ENCODE assay signal across 27 cellular contexts in genomic region chr2:64493788-64494187, GRCh38. TPM values are rescaled to one million over a fixed set of nuclear protein-coding genes. Genes with fewer than 3 reads are reported as not detected.
DNase-seq lines count a peak whose midpoint lies in the region; ATAC-seq and TF ChIP-seq lines count a peak whose summit lies in the region.
"Had no signal": no experiment of that assay in that cellular context is flagged by ENCODE, and none has a peak within 500 bp of the region (broad histone marks: within the 10 kb centered on the region; RNA-seq: fewer than 3 reads in every experiment).

No MANE protein-coding gene starts in this region.

- H3K4me3 ChIP-seq in IMR-90 (ENCODE audit: insufficient read depth, low read depth, low read length), result no peak overlapping the region
- H3K4me3 ChIP-seq in CD4-positive, alpha-beta memory T cell (ENCODE audit: low read length in 2 of 2), result no peak overlapping the region
- H3K4me3 ChIP-seq in uterus, result no peak overlapping the region
- H3K4me3 ChIP-seq: BLaER1, pancreas, skin epidermis, transverse colon had no signal

- no peak overlapping the region for H2BK5ac ChIP-seq in IMR-90 (ENCODE audit: low read depth, low read length, poor library complexity, severe bottlenecking)

- H2AFZ ChIP-seq in IMR-90 (replicated peaks; ENCODE audit: low read length, poor library complexity), result no peak overlapping the region

- no peak overlapping the region for H3K14ac ChIP-seq in IMR-90 (replicated peaks; ENCODE audit: low read depth, low read length)

- H2BK20ac ChIP-seq in IMR-90 (ENCODE audit: low read depth, low read length), result no peak overlapping the region

- no peak overlapping the region for H3K27ac ChIP-seq in IMR-90 (ENCODE audit: insufficient read depth, low read length)
- no peak overlapping the region for H3K27ac ChIP-seq in CD4-positive, alpha-beta memory T cell (ENCODE audit: low read depth, low read length)
- H3K27ac ChIP-seq in uterus, result no peak overlapping the region
- H3K27ac ChIP-seq: BLaER1, pancreas, skin epidermis, transverse colon had no signal

- no peaks in the 10 kb centered on the region for H3K36me3 Mint-ChIP-seq in WTC11
- H3K36me3 Mint-ChIP-seq in CD4-positive, alpha-beta memory T cell, result no peaks in the 10 kb centered on the region
- H3K36me3 Mint-ChIP-seq: memory B cell; stimulated activated memory B cell treated with anti-CD40 and anti-IgM and Interleukin-4, amounts not matched to agents 10 μg/mL and 1 μg/mL and 100 μg/mL, for 72 hours had no signal

- H3K56ac ChIP-seq in IMR-90 (ENCODE audit: extremely low read depth, insufficient read depth, low read length), result no peak overlapping the region

- no CpG with 5 or more reads among the region's 4 CpGs for WGBS in IMR-90 (ENCODE audit: extremely low coverage in 2 of 2, insufficient read length in 1 of 2), 2 experiments

- no peak overlapping the region for H2AK5ac ChIP-seq in IMR-90 (ENCODE audit: low read depth, low read length)

- H4K8ac ChIP-seq in IMR-90 (ENCODE audit: low read depth in 2 of 2, low read length in 2 of 2), result no peak overlapping the region

- in situ Hi-C loops in IMR-90 (cut with MboI; ENCODE audit: low sequenced_read_pairs), result no loop called here

- no peaks in the 10 kb centered on the region for H3K9me3 Mint-ChIP-seq in WTC11
- no peaks in the 10 kb centered on the region for H3K9me3 Mint-ChIP-seq in CD4-positive, alpha-beta memory T cell
- H3K9me3 Mint-ChIP-seq: activated B cell treated with CpG ODN at 0.5 μM for 24 hours; activated T-cell treated with anti-CD3 and anti-CD28 coated beads, Interleukin-2, amount 50 U/mL, for 4 hours; effector memory CD8-positive, alpha-beta T cell; memory B cell; stimulated activated memory B cell treated with anti-CD40 and anti-IgM and Interleukin-4, amounts not matched to agents 10 μg/mL and 1 μg/mL and 100 μg/mL, for 72 hours had no signal

- DNase-seq in COR-L47 (lab: John Stamatoyannopoulos, UW) (peak; percentile 26), IMR-90 (no peak), NCI-H748 (lab: John Stamatoyannopoulos, UW; ENCODE audit: unreplicated experiment) (peak; percentile 54), WTC11 (ENCODE audit: low spot score) (no peak), GM10266 (ENCODE audit: extremely low spot score) (no peak), uterus (no peak)
- no peak for DNase-seq in CD4-positive, alpha-beta memory T cell
- DNase-seq: activated B cell treated with CpG ODN at 0.5 μM for 24 hours; activated CD4-positive, alpha-beta T cell treated with anti-CD3 and anti-CD28 coated beads, Interleukin-2, amount 50 U/mL, for 1 hour; activated T-cell treated with anti-CD3 and anti-CD28 coated beads, Interleukin-2, amount 50 U/mL, for 4 hours; caudate nucleus; cortex of kidney; effector memory CD8-positive, alpha-beta T cell; erythroblast; KBM-7; NCI-H524 treated with DMSO at 0.1 percent for 48 hours; pancreas; retina; SIG-M5; T1000; transverse colon had no signal

- H2BK15ac ChIP-seq in IMR-90 (ENCODE audit: low read depth, low read length), result no peak overlapping the region

- CTCF ChIA-PET in IMR-90 (lab: Yijun Ruan, JAX) (no interaction called here), WTC11 (lab: Charles Lee) (interaction anchor here (1.1 to 1.5 kb wide), 3 partner anchors 29 to 166 kb away, joined by 3 to 7 read pairs (median 4); no protein-coding TSS in a partner anchor)
- CTCF ChIA-PET in CD4-positive, alpha-beta memory T cell (lab: Charles Lee; ENCODE audit: partially characterized antibody), result interaction anchor here (1.0 to 1.8 kb wide), 3 partner anchors 9 to 444 kb away, joined by 4 to 6 read pairs (median 4); no protein-coding TSS in a partner anchor

- H3K9me3 ChIP-seq in IMR-90 (ENCODE audit: control insufficient read depth, insufficient read depth, low read length) (no peaks in the 10 kb centered on the region), uterus (no peaks in the 10 kb centered on the region)
- no peaks in the 10 kb centered on the region for H3K9me3 ChIP-seq in CD4-positive, alpha-beta memory T cell (ENCODE audit: control insufficient read depth in 1 of 2, low read length in 2 of 2)
- H3K9me3 ChIP-seq: BLaER1, pancreas, transverse colon had no signal

- dilution Hi-C loops in IMR-90 (cut with HindIII; ENCODE audit: low sequenced_read_pairs, unreplicated experiment), result no loop called here

- POLR2A ChIA-PET in IMR-90 (lab: Charles Lee; ENCODE audit: unreplicated experiment), result no interaction called here
- POLR2A ChIA-PET in WTC11 (lab: Charles Lee), result no interaction called here
- POLR2A ChIA-PET in CD4-positive, alpha-beta memory T cell (lab: Charles Lee; ENCODE audit: partially characterized antibody), result no interaction called here

- no peak overlapping the region for H4K5ac ChIP-seq in IMR-90 (ENCODE audit: low read depth, low read length)

- H3K4me1 Mint-ChIP-seq in WTC11, result peaks cover 35% of the 10 kb centered on the region
- H3K4me1 Mint-ChIP-seq in CD4-positive, alpha-beta memory T cell, result peaks cover 3 to 13% (median 8%) of the 10 kb centered on the region in 4 donors
- H3K4me1 Mint-ChIP-seq: activated B cell treated with CpG ODN at 0.5 μM for 24 hours; memory B cell; stimulated activated memory B cell treated with anti-CD40 and anti-IgM and Interleukin-4, amounts not matched to agents 10 μg/mL and 1 μg/mL and 100 μg/mL, for 72 hours had no signal

- H3K4ac ChIP-seq in IMR-90 (ENCODE audit: low read depth, low read length), result no peak overlapping the region

- H3K4me2 ChIP-seq in IMR-90 (ENCODE audit: low read depth, low read length), result no peak overlapping the region
- H3K4me2 ChIP-seq: BLaER1 had no signal

- H3K9ac ChIP-seq in IMR-90 (ENCODE audit: low read depth, low read length), result no peak overlapping the region
- H3K9ac ChIP-seq: BLaER1 had no signal

- no peak overlapping the region for H4K91ac ChIP-seq in IMR-90 (ENCODE audit: insufficient read depth, low read depth, low read length)

- no peaks in the 10 kb centered on the region for H3K27me3 Mint-ChIP-seq in WTC11 (ENCODE audit: low read depth)
- H3K27me3 Mint-ChIP-seq in CD4-positive, alpha-beta memory T cell, result peaks cover 1 to 3% of the 10 kb centered on the region in 2 donors

- no peaks in the 10 kb centered on the region for H3K9me1 ChIP-seq in IMR-90 (ENCODE audit: insufficient read depth, low read length)

- TF ChIP-seq POLR2A in IMR-90 (IDR thresholded peaks at IDR 0.05; ENCODE audit: low read depth, low read length), result no peak
- no peak for TF ChIP-seq POLR2A in uterus (IDR thresholded peaks at IDR 0.05)

- no peak overlapping the region for H2AK9ac ChIP-seq in IMR-90 (replicated peaks; ENCODE audit: low read depth, low read length, poor library complexity)

- H3K23ac ChIP-seq in IMR-90 (ENCODE audit: low read depth, low read length), result no peak overlapping the region

- TF ChIP-seq CTCF in IMR-90 (conservative IDR thresholded peaks at IDR 0.05; ENCODE audit: low read depth, low read length) (no peak), WTC11 (IDR thresholded peaks at IDR 0.05) (no peak), GM10266 (IDR thresholded peaks at IDR 0.05; ENCODE audit: control insufficient read depth, insufficient read depth, low read depth, missing control alignments) (no peak), uterus (IDR thresholded peaks at IDR 0.05) (no peak)

- H3K27me3 ChIP-seq in IMR-90 (ENCODE audit: control insufficient read depth, insufficient read depth, low read length) (peaks cover 46% of the 10 kb centered on the region), uterus (no peaks in the 10 kb centered on the region)
- no peaks in the 10 kb centered on the region for H3K27me3 ChIP-seq in CD4-positive, alpha-beta memory T cell (ENCODE audit: insufficient read depth, low read length)
- H3K27me3 ChIP-seq: BLaER1, transverse colon had no signal

- ATAC-seq in IMR-90 (ENCODE audit: low read depth) (no peak), WTC11 (peak; percentile 35; the same call in 1 of the 2 replicates), HG02885 (IDR thresholded peaks at IDR 0.05; ENCODE audit: poor library complexity, unreplicated experiment) (no peak)
- ATAC-seq: activated T-cell treated with anti-CD3 and anti-CD28 coated beads, Interleukin-2, amount 50 U/mL, for 4 hours; effector memory CD8-positive, alpha-beta T cell; left lobe of liver; pancreas; stimulated activated memory B cell treated with anti-CD40 and anti-IgM and Interleukin-4, amounts not matched to agents 10 μg/mL and 1 μg/mL and 100 μg/mL, for 72 hours had no signal

- H3K4me1 ChIP-seq in IMR-90 (ENCODE audit: control insufficient read depth, insufficient read depth, low read length) (peaks cover 2% of the 10 kb centered on the region; the same call in 1 of the 2 replicates), uterus (no peaks in the 10 kb centered on the region)
- H3K4me1 ChIP-seq in CD4-positive, alpha-beta memory T cell (ENCODE audit: insufficient read depth, low read length), result peaks cover 8% of the 10 kb centered on the region
- H3K4me1 ChIP-seq: pancreas, transverse colon had no signal

- H2BK120ac ChIP-seq in IMR-90 (ENCODE audit: low read depth, low read length), result no peak overlapping the region

- H3K79me1 ChIP-seq in IMR-90 (ENCODE audit: low read depth in 1 of 2, low read length in 2 of 2), result no peaks in the 10 kb centered on the region

- H4K20me1 ChIP-seq in IMR-90 (ENCODE audit: insufficient read depth, low read length), result no peaks in the 10 kb centered on the region
- H4K20me1 ChIP-seq: BLaER1 had no signal

- no peak overlapping the region for H3K4me3 Mint-ChIP-seq in WTC11
- H3K4me3 Mint-ChIP-seq in CD4-positive, alpha-beta memory T cell, result no peak overlapping the region
- H3K4me3 Mint-ChIP-seq: activated B cell treated with CpG ODN at 0.5 μM for 24 hours; activated T-cell treated with anti-CD3 and anti-CD28 coated beads, Interleukin-2, amount 50 U/mL, for 4 hours; effector memory CD8-positive, alpha-beta T cell; memory B cell; stimulated activated memory B cell treated with anti-CD40 and anti-IgM and Interleukin-4, amounts not matched to agents 10 μg/mL and 1 μg/mL and 100 μg/mL, for 72 hours had no signal

- BruUV-seq in IMR-90 (replicated peaks; lab: Mats Ljungman, UMichigan), result no TSS peak

- no peak overlapping the region for H3K18ac ChIP-seq in IMR-90 (ENCODE audit: low read depth, low read length)

- intact Hi-C loops in IMR-90 (cut with micrococcal nuclease) (no loop called here), uterus (cut with DNase I; ENCODE audit: low total_unique reads) (no loop called here)
- intact Hi-C loops in CD4-positive, alpha-beta memory T cell (cut with micrococcal nuclease), result no loop called here

- no peaks in the 10 kb centered on the region for H3K36me3 ChIP-seq in IMR-90 (ENCODE audit: control insufficient read depth, insufficient read depth, low read length)
- H3K36me3 ChIP-seq in CD4-positive, alpha-beta memory T cell (ENCODE audit: insufficient read depth, low read length), result no peaks in the 10 kb centered on the region
- no peaks in the 10 kb centered on the region for H3K36me3 ChIP-seq in uterus
- H3K36me3 ChIP-seq: BLaER1, pancreas, transverse colon had no signal

- no peak overlapping the region for H3K27ac Mint-ChIP-seq in WTC11
- no peak overlapping the region for H3K27ac Mint-ChIP-seq in CD4-positive, alpha-beta memory T cell
- H3K27ac Mint-ChIP-seq: activated B cell treated with CpG ODN at 0.5 μM for 24 hours; effector memory CD8-positive, alpha-beta T cell; memory B cell; stimulated activated memory B cell treated with anti-CD40 and anti-IgM and Interleukin-4, amounts not matched to agents 10 μg/mL and 1 μg/mL and 100 μg/mL, for 72 hours had no signal

- no peak for TF ChIP-seq RAD21 in IMR-90 (IDR thresholded peaks at IDR 0.05; ENCODE audit: low read length)

RNA-seq across cellular contexts. Expression of gene AFTPH, which starts 30.3 kb away (rescaled TPM):
- total RNA-seq in IMR-90 (2012; rRNA removed) (19.9 and 21.9 TPM in 2 replicates), WTC11 (2021) (14.9 to 16.3 TPM (median 15.0 TPM) in 3 replicates), uterus (10 to 100 TPM; 24.1 to 62.4 (median 37.4) TPM)
- 8.2 and 9.4 TPM in 2 replicates for polyA plus RNA-seq in IMR-90 (2012; rRNA removed)
- polyA plus RNA-seq in IMR-90 (2012; cell fraction: cytosol; rRNA removed), result 2.1 and 3.5 TPM in 2 replicates
- 0.87 and 7.1 TPM in 2 replicates for polyA plus RNA-seq in IMR-90 (2012; cell fraction: nucleus; rRNA removed; ENCODE audit: low replicate concordance)
- total RNA-seq in CD4-positive, alpha-beta memory T cell, result 10 to 100 TPM; 48.3 to 48.9 TPM
- polyA plus RNA-seq in CD4-positive, alpha-beta memory T cell, result 10 to 100 TPM; 22.8 to 29.0 TPM

RNA-seq across cellular contexts. Expression of gene LGALSL, which starts 39.8 kb away (rescaled TPM):
- total RNA-seq in IMR-90 (2012; rRNA removed), result 1.7 and 2.9 TPM in 2 replicates
- polyA plus RNA-seq in IMR-90 (2012; rRNA removed), result 0.86 and 1.1 TPM in 2 replicates
- 0.84 and 1.1 TPM in 2 replicates for polyA plus RNA-seq in IMR-90 (2012; cell fraction: cytosol; rRNA removed)
- polyA plus RNA-seq in IMR-90 (2012; cell fraction: nucleus; rRNA removed; ENCODE audit: low replicate concordance), result 0.20 and 0.62 TPM in 2 replicates
- total RNA-seq in WTC11 (2021), result 21.0 to 26.5 TPM (median 24.2 TPM) in 3 replicates
- total RNA-seq in CD4-positive, alpha-beta memory T cell, result under 1 TPM in 1 of 2 experiments, not detected in 1; 0.29 TPM
- under 1 TPM; 0.26 to 0.63 TPM for polyA plus RNA-seq in CD4-positive, alpha-beta memory T cell
- total RNA-seq in uterus, result 10 to 100 TPM in 2 of 4 donors, 1 to 10 TPM in 2; 6.8 to 30.0 (median 15.5) TPM

Comparison
In these comparisons a context has a peak if more than half of its experiments do, and no peak if none do; other contexts are left out.
1. DNase-seq: peak in COR-L47 (single experiment) and NCI-H748 (single experiment); none in IMR-90 (single experiment), WTC11 (single experiment), GM10266 (single experiment), CD4-positive, alpha-beta memory T cell (0 of 5) and uterus (0 of 2).